ENCODE assay signal across 12 cellular contexts in genomic region chr13:66659291-66660012, GRCh38.
DNase-seq lines count a peak whose midpoint lies in the region; ATAC-seq, FAIRE-seq and TF ChIP-seq lines count a peak whose summit lies in the region.
"Had no signal": no experiment of that assay in that cellular context is flagged by ENCODE, and none has a peak within 500 bp of the region (broad histone marks: within the 10 kb centered on the region; RNA-seq: fewer than 3 reads in every experiment).

No MANE protein-coding gene starts in this region.

- H3K9ac ChIP-seq in endothelial cell of umbilical vein (replicated peaks; ENCODE audit: extremely low read depth, insufficient read depth, low read length): peak overlapping the region; percentile 6
- H3K9ac ChIP-seq: parathyroid adenoma had no signal

- CTCF ChIA-PET in endothelial cell of umbilical vein (lab: Charles Lee): interaction anchor here (1.3 to 1.4 kb wide), 2 partner anchors 40 to 1003 kb away, joined by 6 to 9 read pairs; no protein-coding TSS in a partner anchor

- H3K4me3 ChIP-seq in endothelial cell of umbilical vein (replicated peaks in 1 of 3; ENCODE audit: insufficient read depth in 1 of 3, low read depth in 1 of 3, low read length in 3 of 3): no peak overlapping the region
- H3K4me3 ChIP-seq in MG63: no peak overlapping the region
- H3K4me3 ChIP-seq: gastroesophageal sphincter had no signal

- H3K4me1 ChIP-seq in endothelial cell of umbilical vein (ENCODE audit: control insufficient read depth, extremely low read depth, insufficient read depth, low read length): peaks cover 32% of the 10 kb centered on the region
- H3K4me1 ChIP-seq: parathyroid adenoma had no signal

- H3K9me3 ChIP-seq in endothelial cell of umbilical vein (replicated peaks; ENCODE audit: control insufficient read depth, insufficient read depth, low read length) (no peaks in the 10 kb centered on the region), MG63 (no peaks in the 10 kb centered on the region)
- H3K9me3 ChIP-seq: gastroesophageal sphincter had no signal

- POLR2A ChIA-PET in endothelial cell of umbilical vein (lab: Charles Lee): no interaction called here

- TF ChIP-seq POLR2A in endothelial cell of umbilical vein (IDR thresholded peaks at IDR 0.05; ENCODE audit: low read depth, low read length): no peak

- FAIRE-seq in endothelial cell of umbilical vein (lab: Jason Lieb, UNC): no peak

- H3K36me3 ChIP-seq in endothelial cell of umbilical vein (ENCODE audit: control insufficient read depth in 2 of 2, extremely low read depth in 1 of 2, insufficient read depth in 2 of 2, low read length in 2 of 2): no peaks in the 10 kb centered on the region
- no peaks in the 10 kb centered on the region for H3K36me3 ChIP-seq in MG63
- H3K36me3 ChIP-seq: gastroesophageal sphincter had no signal

- dilution Hi-C loops in endothelial cell of umbilical vein (cut with MboI; ENCODE audit: extremely low pct_ligation_motif_present, low sequenced_read_pairs): no loop called here

- TF ChIP-seq CTCF in endothelial cell of umbilical vein (IDR thresholded peaks at IDR 0.05; ENCODE audit: extremely low read depth in 1 of 2, insufficient read depth in 1 of 2, low read depth in 1 of 2, low read length in 2 of 2): no peak

- DNase-seq in EH (ENCODE audit: low read depth): peak; percentile 0
- DNase-seq in endothelial cell of umbilical vein (ENCODE audit: low read depth, low spot score): no peak
- no peak for DNase-seq in MG63
- no peak for DNase-seq in AG20443 (ENCODE audit: low spot score)
- DNase-seq in EL: no peak
- DNase-seq in activated effector memory CD4-positive, alpha-beta T cell treated with anti-CD3 and anti-CD28 coated beads, Interleukin-2, amount 50 U/mL, for 16 hours: no peak
- DNase-seq: DMS79; stimulated activated naive CD4-positive, alpha-beta T cell treated with Interleukin-2 at 50 U/mL for 16 hours had no signal

- no peaks in the 10 kb centered on the region for H4K20me1 ChIP-seq in endothelial cell of umbilical vein (replicated peaks; ENCODE audit: control insufficient read depth, extremely low read depth, insufficient read depth, low read length)

- intact Hi-C loops in endothelial cell of umbilical vein (cut with micrococcal nuclease): loop anchor here (10.0 kb wide), 1 partner anchor 745 kb away; no protein-coding TSS in a partner anchor

- H3K9me1 ChIP-seq in endothelial cell of umbilical vein (replicated peaks; ENCODE audit: control insufficient read depth, extremely low read depth, insufficient read depth, low read length): peaks cover 2% of the 10 kb centered on the region

- peak overlapping the region; percentile 10 for H2AFZ ChIP-seq in endothelial cell of umbilical vein (ENCODE audit: low read depth, low read length)
- H2AFZ ChIP-seq: parathyroid adenoma had no signal

- peak overlapping the region; percentile 46 for H3K4me2 ChIP-seq in endothelial cell of umbilical vein (ENCODE audit: insufficient read depth, low read length)

- no peaks in the 10 kb centered on the region for H3K27me3 ChIP-seq in endothelial cell of umbilical vein (ENCODE audit: control insufficient read depth in 2 of 2, insufficient read depth in 2 of 2, low read length in 2 of 2)
- no peaks in the 10 kb centered on the region for H3K27me3 ChIP-seq in MG63
- H3K27me3 ChIP-seq: gastroesophageal sphincter had no signal

- H3K79me2 ChIP-seq in endothelial cell of umbilical vein (ENCODE audit: control insufficient read depth, insufficient read depth, low read length): no peaks in the 10 kb centered on the region
- H3K79me2 ChIP-seq: parathyroid adenoma had no signal

- BruUV-seq in endothelial cell of umbilical vein (replicated peaks; lab: Mats Ljungman, UMichigan): no TSS peak

- ATAC-seq in GM21423 (IDR thresholded peaks at IDR 0.05; ENCODE audit: unreplicated experiment) (peak; percentile 56), HG03196 (IDR thresholded peaks at IDR 0.05; ENCODE audit: unreplicated experiment) (peak; percentile 32)
- ATAC-seq: gastroesophageal sphincter had no signal

- peak overlapping the region; percentile 59 for H3K27ac ChIP-seq in endothelial cell of umbilical vein (ENCODE audit: insufficient read depth, low read depth, low read length)
- H3K27ac ChIP-seq: gastroesophageal sphincter, parathyroid adenoma had no signal

TF ChIP-seq in endothelial cell of umbilical vein, 7 proteins besides CTCF, POLR2A, EP300 and RAD21:
- TF ChIP-seq MAX (IDR thresholded peaks at IDR 0.05; ENCODE audit: insufficient read depth, insufficient read length) (no peak), MYC (IDR thresholded peaks at IDR 0.05; ENCODE audit: low read depth, low read length) (no peak), FOS (IDR thresholded peaks at IDR 0.05; ENCODE audit: borderline replicate concordance, insufficient read depth, low read length) (no peak), JUN (IDR thresholded peaks at IDR 0.05; ENCODE audit: borderline replicate concordance, insufficient read depth, insufficient read length, low read depth) (no peak), GATA2 (IDR thresholded peaks at IDR 0.05; ENCODE audit: insufficient read depth, insufficient read length, low read depth, low read length) (no peak), EZH2 (IDR thresholded peaks at IDR 0.05; ENCODE audit: borderline replicate concordance, low read depth, low read length, severe bottlenecking) (no peak), POLR2AphosphoS5 (IDR thresholded peaks at IDR 0.05; ENCODE audit: insufficient read depth, low read depth, low read length) (no peak)
TF ChIP-seq in endothelial cell of umbilical vein: peak in this region for 0.
